Comparison of ENCODE assay signal across 35 cellular contexts in the genomic region with DNA sequence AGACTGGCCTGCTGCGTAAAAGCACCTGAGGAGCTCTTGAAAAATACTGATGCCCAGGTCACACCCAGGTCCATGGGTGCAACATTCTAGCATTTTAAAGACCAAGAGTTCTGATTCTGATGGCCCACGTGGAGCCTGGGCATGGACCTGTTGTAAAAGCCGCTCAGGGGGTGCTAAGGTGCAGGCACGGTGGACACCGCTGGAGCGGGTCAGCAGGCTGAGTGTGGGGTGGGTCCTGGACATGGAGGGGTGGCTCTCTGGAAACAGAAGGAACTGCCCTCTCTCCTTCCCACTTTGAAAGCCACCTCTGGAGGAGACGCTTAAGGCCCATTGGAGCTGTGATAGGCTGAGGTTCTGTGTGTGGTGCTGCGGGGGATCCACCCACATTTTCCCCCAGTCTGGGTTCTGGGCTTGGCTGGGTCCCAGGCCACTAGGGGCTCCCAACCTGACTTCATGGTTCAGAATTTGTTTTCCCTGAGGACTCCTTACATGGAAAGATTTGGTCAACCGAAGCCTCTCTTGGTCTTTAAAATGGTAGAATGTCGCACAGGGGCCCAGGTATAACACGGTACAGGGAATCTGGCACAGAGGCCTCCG. TPM values are rescaled to one million over a fixed set of nuclear protein-coding genes. Genes with fewer than 3 reads are reported as not detected.
"Had no signal": no experiment of that assay in that cellular context is flagged by ENCODE, and none has a peak within 500 bp of the region (broad histone marks: within the 10 kb centered on the region; RNA-seq: fewer than 3 reads in every experiment).

No MANE protein-coding gene starts in this region.

- H3K4me3 Mint-ChIP-seq: activated CD4-positive, alpha-beta T cell treated with anti-CD3 and anti-CD28 coated beads, Interleukin-2, amount 10 ng/mL, durations not matched to agents 24 days and 14 days; activated CD8-positive, alpha-beta T cell treated with anti-CD3 and anti-CD28 coated beads for 36 hours; activated naive CD8-positive, alpha-beta T cell treated with anti-CD3 and anti-CD28 coated beads for 36 hours; activated T-cell treated with anti-CD3 and anti-CD28 coated beads, Interleukin-2, amount 50 U/mL, for 72 hours; activated T-helper 17 cell treated with anti-CD3 and anti-CD28 coated beads, Interleukin-2, amount 50 U/mL, for 72 hours had no signal

- DNase-seq: activated CD4-positive, alpha-beta T cell treated with anti-CD3 and anti-CD28 coated beads, Interleukin-2, amount 10 ng/mL, durations not matched to agents 24 days and 14 days; activated CD4-positive, alpha-beta T cell treated with anti-CD3 and anti-CD28 coated beads, Interleukin-2, amount 50 U/mL, for 4 hours; activated CD8-positive, alpha-beta T cell treated with anti-CD3 and anti-CD28 coated beads for 36 hours; activated effector memory CD4-positive, alpha-beta T cell treated with anti-CD3 and anti-CD28 coated beads, Interleukin-2, amount 50 U/mL, for 16 hours; activated naive CD4-positive, alpha-beta T cell; activated naive CD4-positive, alpha-beta T cell treated with anti-CD3 and anti-CD28 coated beads, Interleukin-2, amount 50 U/mL, for 16 hours; activated naive CD8-positive, alpha-beta T cell treated with anti-CD3 and anti-CD28 coated beads for 36 hours; activated T-cell treated with anti-CD3 and anti-CD28 coated beads, Interleukin-2, amount 50 U/mL, for 1 hour; activated T-cell treated with anti-CD3 and anti-CD28 coated beads, Interleukin-2, amount 50 U/mL, for 72 hours; amniotic stem cell; aorta; cerebellar nuclear complex; Kasumi-1; KG1; MG63; NCI-H1048; NCI-H1105 treated with DMSO at 0.1 percent for 48 hours; NCI-H1436; NCI-H1694; NCI-H1930; NCI-H2081 treated with DMSO at 0.1 percent for 48 hours; NCI-H510A; NCI-H526; NCI-H748 treated with DMSO at 0.1 percent for 48 hours; PC-9; SHP77; SJCRH30; T1000 had no signal

- H3K27me3 ChIP-seq: cardiac muscle cell, MG63, SJCRH30 had no signal

- H3K36me3 Mint-ChIP-seq: activated naive CD8-positive, alpha-beta T cell treated with anti-CD3 and anti-CD28 coated beads for 36 hours had no signal

- H3K27me3 Mint-ChIP-seq: activated T-helper 17 cell treated with anti-CD3 and anti-CD28 coated beads, Interleukin-2, amount 50 U/mL, for 72 hours had no signal

- H3K27ac Mint-ChIP-seq: activated CD4-positive, alpha-beta T cell treated with anti-CD3 and anti-CD28 coated beads, Interleukin-2, amount 10 ng/mL, durations not matched to agents 24 days and 14 days; activated CD8-positive, alpha-beta T cell treated with anti-CD3 and anti-CD28 coated beads for 36 hours; activated naive CD8-positive, alpha-beta T cell treated with anti-CD3 and anti-CD28 coated beads for 36 hours; activated T-cell treated with anti-CD3 and anti-CD28 coated beads, Interleukin-2, amount 50 U/mL, for 72 hours; activated T-helper 17 cell treated with anti-CD3 and anti-CD28 coated beads, Interleukin-2, amount 50 U/mL, for 72 hours had no signal

- H3K36me3 ChIP-seq: cardiac muscle cell, SJCRH30 had no signal

- H3K9me3 Mint-ChIP-seq: activated CD4-positive, alpha-beta T cell treated with anti-CD3 and anti-CD28 coated beads, Interleukin-2, amount 10 ng/mL, durations not matched to agents 24 days and 14 days; activated CD8-positive, alpha-beta T cell treated with anti-CD3 and anti-CD28 coated beads for 36 hours; activated naive CD8-positive, alpha-beta T cell treated with anti-CD3 and anti-CD28 coated beads for 36 hours; activated T-cell treated with anti-CD3 and anti-CD28 coated beads, Interleukin-2, amount 50 U/mL, for 72 hours; activated T-helper 17 cell treated with anti-CD3 and anti-CD28 coated beads, Interleukin-2, amount 50 U/mL, for 72 hours had no signal

- H3K4me3 ChIP-seq: cardiac muscle cell, MG63, PC-9, SJCRH30, SK-N-MC had no signal

- ATAC-seq: activated CD8-positive, alpha-beta T cell treated with anti-CD3 and anti-CD28 coated beads for 36 hours; activated T-cell treated with anti-CD3 and anti-CD28 coated beads, Interleukin-2, amount 50 U/mL, for 72 hours; activated T-helper 17 cell treated with anti-CD3 and anti-CD28 coated beads, Interleukin-2, amount 50 U/mL, for 72 hours had no signal

- H3K9me3 ChIP-seq: SJCRH30 had no signal

- H3K4me1 ChIP-seq: SJCRH30 had no signal

- H3K27ac ChIP-seq: cardiac muscle cell, PC-9, RWPE1, SJCRH30, SK-N-MC had no signal

RNA-seq across cellular contexts. Expression of gene SNCB, which starts 37.0 kb away (rescaled TPM):
- total RNA-seq: activated CD4-positive, alpha-beta T cell treated with anti-CD3 and anti-CD28 coated beads, Interleukin-2, amount 10 ng/mL, durations not matched to agents 24 days and 14 days; activated CD8-positive, alpha-beta memory T cell treated with anti-CD3 and anti-CD28 coated beads for 36 hours; activated T-helper 17 cell treated with anti-CD3 and anti-CD28 coated beads, Interleukin-2, amount 50 U/mL, for 72 hours; aorta; PC-9; SJCRH30; T-helper 1 cell treated with Interleukin-12 subunit alpha and Interleukin-12 subunit beta and Interleukin-4 antibody, amounts not matched to agents 30 ng/mL and 1 ng/mL, for 36 hours; T-helper 2 cell treated with Interferon-gamma antibody and Interleukin-4, amounts not matched to agents 100 ng/mL and 5 ng/mL, for 36 hours had no signal
- polyA plus RNA-seq: aorta had no signal

RNA-seq across cellular contexts. Expression of gene EIF4E1B, which starts 37.1 kb away (rescaled TPM):
- total RNA-seq: activated CD4-positive, alpha-beta T cell treated with anti-CD3 and anti-CD28 coated beads, Interleukin-2, amount 10 ng/mL, durations not matched to agents 24 days and 14 days; activated CD8-positive, alpha-beta memory T cell treated with anti-CD3 and anti-CD28 coated beads for 36 hours; activated CD8-positive, alpha-beta T cell treated with anti-CD3 and anti-CD28 coated beads for 36 hours; activated naive CD8-positive, alpha-beta T cell treated with anti-CD3 and anti-CD28 coated beads for 36 hours; activated T-cell treated with anti-CD3 and anti-CD28 coated beads, Interleukin-2, amount 50 U/mL, for 72 hours; activated T-helper 17 cell treated with anti-CD3 and anti-CD28 coated beads, Interleukin-2, amount 50 U/mL, for 72 hours; aorta; cardiac muscle cell; PC-9; SJCRH30; T-helper 1 cell treated with Interleukin-12 subunit alpha and Interleukin-12 subunit beta and Interleukin-4 antibody, amounts not matched to agents 30 ng/mL and 1 ng/mL, for 36 hours; T-helper 2 cell treated with Interferon-gamma antibody and Interleukin-4, amounts not matched to agents 100 ng/mL and 5 ng/mL, for 36 hours had no signal
- polyA plus RNA-seq: aorta, cardiac muscle cell had no signal

RNA-seq across cellular contexts. Expression of gene CDHR2, which starts 44.2 kb away (rescaled TPM):
- total RNA-seq: aorta, PC-9, SJCRH30 had no signal
